Comparison of ENCODE assay signal across 19 cellular contexts in the genomic region with DNA sequence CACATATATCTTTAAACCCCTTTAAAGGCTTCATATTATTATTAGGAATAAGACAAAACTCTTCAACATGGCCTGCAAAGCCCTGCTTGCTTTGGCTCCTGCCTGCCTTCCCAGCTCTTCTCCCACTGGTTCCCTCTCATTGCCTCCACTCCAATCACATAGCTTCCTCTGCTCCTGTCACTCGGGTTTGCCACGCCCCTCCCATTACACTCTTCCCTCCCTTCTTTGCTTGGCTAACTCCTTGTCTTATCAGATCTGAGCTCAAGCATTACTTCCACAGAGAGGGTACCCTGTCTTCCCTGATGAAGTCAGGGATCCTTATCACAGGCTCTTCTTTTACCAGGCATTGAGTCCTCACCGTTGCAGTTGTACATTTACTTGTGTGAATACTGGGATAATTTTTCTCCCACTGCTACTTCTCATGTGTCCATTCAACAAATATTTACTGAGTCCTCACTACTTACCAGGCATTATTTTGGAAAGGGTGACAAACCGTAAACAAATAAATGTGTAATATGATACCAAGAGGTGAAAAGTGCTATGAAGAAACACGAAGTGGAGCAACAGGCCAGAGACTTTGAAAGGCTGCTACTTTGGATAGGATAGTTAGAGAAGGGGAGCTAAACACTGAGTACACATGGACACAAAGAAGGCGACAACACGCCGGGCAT. TPM values are rescaled to one million over a fixed set of nuclear protein-coding genes. Genes with fewer than 3 reads are reported as not detected.
DNase-seq lines count a peak whose midpoint lies in the region; ATAC-seq and TF ChIP-seq lines count a peak whose summit lies in the region.
"Had no signal": no experiment of that assay in that cellular context is flagged by ENCODE, and none has a peak within 500 bp of the region (broad histone marks: within the 10 kb centered on the region; RNA-seq: fewer than 3 reads in every experiment).

No MANE protein-coding gene starts in this region.

- H3K36me3 Mint-ChIP-seq in activated CD8-positive, alpha-beta T cell treated with anti-CD3 and anti-CD28 coated beads, Interleukin-2, amount 10 ng/mL, durations not matched to agents 7 days and 5 days (ENCODE audit: low read depth), result no peaks in the 10 kb centered on the region
- H3K36me3 Mint-ChIP-seq in activated CD8-positive, alpha-beta T cell treated with anti-CD3 and anti-CD28 coated beads for 36 hours (ENCODE audit: low read depth), result no peaks in the 10 kb centered on the region
- H3K36me3 Mint-ChIP-seq: naive B cell had no signal

- no peak for TF ChIP-seq POLR2A in thyroid gland (IDR thresholded peaks at IDR 0.05)
- no peak for TF ChIP-seq POLR2A in testis (IDR thresholded peaks at IDR 0.05)
- no peak for TF ChIP-seq POLR2A in ovary (IDR thresholded peaks at IDR 0.05)

- no peak for TF ChIP-seq CTCF in activated CD8-positive, alpha-beta T cell treated with anti-CD3 and anti-CD28 coated beads for 36 hours (IDR thresholded peaks at IDR 0.05)
- TF ChIP-seq CTCF in choroid plexus epithelial cell (conservative IDR thresholded peaks at IDR 0.05; ENCODE audit: low read depth, low read length), result no peak
- TF ChIP-seq CTCF in thyroid gland (IDR thresholded peaks at IDR 0.05), result no peak
- no peak for TF ChIP-seq CTCF in testis (IDR thresholded peaks at IDR 0.05)
- TF ChIP-seq CTCF in ovary (IDR thresholded peaks at IDR 0.05), result no peak

- no peak overlapping the region for H3K27ac ChIP-seq in thyroid gland
- H3K27ac ChIP-seq in testis, result no peak overlapping the region
- no peak overlapping the region for H3K27ac ChIP-seq in ovary
- H3K27ac ChIP-seq: foreskin keratinocyte, right atrium auricular region, uterus had no signal

- H3K27ac Mint-ChIP-seq in activated CD8-positive, alpha-beta T cell treated with anti-CD3 and anti-CD28 coated beads, Interleukin-2, amount 10 ng/mL, durations not matched to agents 7 days and 5 days, result peak overlapping the region; percentile 41
- no peak overlapping the region for H3K27ac Mint-ChIP-seq in activated CD8-positive, alpha-beta T cell treated with anti-CD3 and anti-CD28 coated beads for 36 hours
- H3K27ac Mint-ChIP-seq: activated T-cell treated with anti-CD3 and anti-CD28 coated beads, Interleukin-2, amount 50 U/mL, for 24 hours had no signal

- CTCF ChIA-PET in activated CD8-positive, alpha-beta T cell treated with anti-CD3 and anti-CD28 coated beads, Interleukin-2, amount 10 ng/mL, durations not matched to agents 7 days and 5 days (lab: Charles Lee), result no interaction called here
- CTCF ChIA-PET in activated CD8-positive, alpha-beta T cell treated with anti-CD3 and anti-CD28 coated beads for 36 hours (lab: Charles Lee), result no interaction called here

- H3K27me3 Mint-ChIP-seq in activated CD8-positive, alpha-beta T cell treated with anti-CD3 and anti-CD28 coated beads, Interleukin-2, amount 10 ng/mL, durations not matched to agents 7 days and 5 days (ENCODE audit: low read depth), result no peaks in the 10 kb centered on the region
- no peaks in the 10 kb centered on the region for H3K27me3 Mint-ChIP-seq in activated CD8-positive, alpha-beta T cell treated with anti-CD3 and anti-CD28 coated beads for 36 hours

- peaks cover 5 to 10% of the 10 kb centered on the region in 2 donors for H3K4me1 ChIP-seq in thyroid gland
- H3K4me1 ChIP-seq in testis, result peaks cover 4% of the 10 kb centered on the region
- H3K4me1 ChIP-seq in ovary (ENCODE audit: insufficient read depth), result no peaks in the 10 kb centered on the region
- H3K4me1 ChIP-seq: uterus had no signal

- no peaks in the 10 kb centered on the region for H3K9me3 Mint-ChIP-seq in activated CD8-positive, alpha-beta T cell treated with anti-CD3 and anti-CD28 coated beads, Interleukin-2, amount 10 ng/mL, durations not matched to agents 7 days and 5 days (ENCODE audit: insufficient read depth)
- H3K9me3 Mint-ChIP-seq in activated CD8-positive, alpha-beta T cell treated with anti-CD3 and anti-CD28 coated beads for 36 hours, result no peaks in the 10 kb centered on the region
- H3K9me3 Mint-ChIP-seq: activated T-cell treated with anti-CD3 and anti-CD28 coated beads, Interleukin-2, amount 50 U/mL, for 24 hours had no signal

- POLR2A ChIA-PET in activated CD8-positive, alpha-beta T cell treated with anti-CD3 and anti-CD28 coated beads, Interleukin-2, amount 10 ng/mL, durations not matched to agents 7 days and 5 days (lab: Charles Lee), result no interaction called here
- POLR2A ChIA-PET in activated CD8-positive, alpha-beta T cell treated with anti-CD3 and anti-CD28 coated beads for 36 hours (lab: Charles Lee), result no interaction called here

- no peak for TF ChIP-seq EP300 in ovary (IDR thresholded peaks at IDR 0.05)

- H3K4me3 Mint-ChIP-seq in activated CD8-positive, alpha-beta T cell treated with anti-CD3 and anti-CD28 coated beads, Interleukin-2, amount 10 ng/mL, durations not matched to agents 7 days and 5 days, result no peak overlapping the region
- no peak overlapping the region for H3K4me3 Mint-ChIP-seq in activated CD8-positive, alpha-beta T cell treated with anti-CD3 and anti-CD28 coated beads for 36 hours
- H3K4me3 Mint-ChIP-seq: activated T-cell treated with anti-CD3 and anti-CD28 coated beads, Interleukin-2, amount 50 U/mL, for 24 hours; naive B cell had no signal

- no peak for ATAC-seq in activated CD8-positive, alpha-beta T cell treated with anti-CD3 and anti-CD28 coated beads, Interleukin-2, amount 10 ng/mL, durations not matched to agents 7 days and 5 days
- ATAC-seq in activated CD8-positive, alpha-beta T cell treated with anti-CD3 and anti-CD28 coated beads for 36 hours, result no peak
- ATAC-seq: activated CD4-positive, CD25-positive, alpha-beta regulatory T cell treated with anti-CD3 and anti-CD28 coated beads, Interleukin-2, amount 50 U/mL, for 24 hours; foreskin keratinocyte had no signal

- H3K4me1 Mint-ChIP-seq in activated CD8-positive, alpha-beta T cell treated with anti-CD3 and anti-CD28 coated beads, Interleukin-2, amount 10 ng/mL, durations not matched to agents 7 days and 5 days (ENCODE audit: low read depth), result peaks cover 16% of the 10 kb centered on the region
- H3K4me1 Mint-ChIP-seq in activated CD8-positive, alpha-beta T cell treated with anti-CD3 and anti-CD28 coated beads for 36 hours (ENCODE audit: low read depth), result peaks cover 2% of the 10 kb centered on the region

- no peaks in the 10 kb centered on the region for H3K36me3 ChIP-seq in thyroid gland
- no peaks in the 10 kb centered on the region for H3K36me3 ChIP-seq in testis (ENCODE audit: low read depth, missing control alignments)
- no peaks in the 10 kb centered on the region for H3K36me3 ChIP-seq in ovary
- H3K36me3 ChIP-seq: right atrium auricular region, uterus had no signal

- intact Hi-C loops in activated CD8-positive, alpha-beta T cell treated with anti-CD3 and anti-CD28 coated beads for 36 hours (cut with micrococcal nuclease), result no loop called here
- intact Hi-C loops in thyroid gland (cut with DNase I), result no loop called here
- intact Hi-C loops in testis (cut with DNase I; ENCODE audit: low total_unique reads), result no loop called here
- intact Hi-C loops in ovary (cut with DNase I), result no loop called here

- H3K9me3 ChIP-seq in thyroid gland (no peaks in the 10 kb centered on the region), testis (no peaks in the 10 kb centered on the region), ovary (no peaks in the 10 kb centered on the region)
- H3K9me3 ChIP-seq: right atrium auricular region, uterus had no signal

- H3K4me3 ChIP-seq in choroid plexus epithelial cell (ENCODE audit: low read depth, low read length), result no peak overlapping the region
- no peak overlapping the region for H3K4me3 ChIP-seq in thyroid gland (replicated peaks in 1 of 3)
- H3K4me3 ChIP-seq in testis, result no peak overlapping the region
- no peak overlapping the region for H3K4me3 ChIP-seq in ovary
- H3K4me3 ChIP-seq: right atrium auricular region, uterus had no signal

- 64 to 69% methylated on average over 8 of the region's 8 CpGs for whole genome bisulfite sequencing in thyroid gland, 2 donors
- 73 to 75% methylated on average over 8 of the region's 8 CpGs for WGBS in testis, 2 donors
- 65 to 73% (median 72%) methylated on average over 8 of the region's 8 CpGs for WGBS in ovary, 3 donors

- DNase-seq in activated CD8-positive, alpha-beta T cell treated with anti-CD3 and anti-CD28 coated beads, Interleukin-2, amount 10 ng/mL, durations not matched to agents 7 days and 5 days, result no peak
- no peak for DNase-seq in activated CD8-positive, alpha-beta T cell treated with anti-CD3 and anti-CD28 coated beads for 36 hours
- DNase-seq in NCI-H2029 treated with DMSO at 0.1 percent for 48 hours (lab: John Stamatoyannopoulos, UW) (peak; percentile 40), choroid plexus epithelial cell (ENCODE audit: low read depth) (peak; percentile 8), thyroid gland (peak; percentile 2), NCI-H1105 (lab: John Stamatoyannopoulos, UW) (no peak), testis (no peak), ovary (no peak)
- DNase-seq: activated T-cell treated with anti-CD3 and anti-CD28 coated beads, Interleukin-2, amount 50 U/mL, for 24 hours; effector CD8-positive, alpha-beta T cell; foreskin keratinocyte; GOT3; kidney; naive B cell; NCI-H1092; NCI-H526 treated with DMSO at 0.1 percent for 48 hours; uterus had no signal

- H3K27me3 ChIP-seq in thyroid gland (no peaks in the 10 kb centered on the region), testis (no peaks in the 10 kb centered on the region), ovary (no peaks in the 10 kb centered on the region)
- H3K27me3 ChIP-seq: foreskin keratinocyte, right atrium auricular region, uterus had no signal

RNA-seq across cellular contexts. Expression of a gene that starts 3.2 kb away (rescaled TPM):
- not detected for total RNA-seq in activated CD8-positive, alpha-beta T cell treated with anti-CD3 and anti-CD28 coated beads, Interleukin-2, amount 10 ng/mL, durations not matched to agents 7 days and 5 days
- total RNA-seq in activated CD8-positive, alpha-beta T cell treated with anti-CD3 and anti-CD28 coated beads for 36 hours, result not detected
- total RNA-seq in thyroid gland (not detected), testis (not detected), ovary (1 to 10 TPM in 1 of 7 donors, under 1 TPM in 2, not detected in 4; 0.36 to 1.6 (median 0.92) TPM)
- polyA plus RNA-seq in testis (ENCODE audit: insufficient read depth, low read depth, low replicate concordance) (0.70 TPM), ovary (not detected)
- total RNA-seq: right atrium auricular region had no signal

RNA-seq across cellular contexts. Expression of a gene that starts 31.4 kb away (rescaled TPM):
- total RNA-seq in activated CD8-positive, alpha-beta T cell treated with anti-CD3 and anti-CD28 coated beads, Interleukin-2, amount 10 ng/mL, durations not matched to agents 7 days and 5 days, result 10 to 100 TPM; 93.6 to 96.2 TPM
- total RNA-seq in activated CD8-positive, alpha-beta T cell treated with anti-CD3 and anti-CD28 coated beads for 36 hours, result 10 to 100 TPM; 33.0 to 35.4 TPM
- total RNA-seq in thyroid gland (10 to 100 TPM; 60.1 to 91.7 (median 80.9) TPM), testis (100 to 1,000 TPM; 103 to 115 TPM), ovary (10 to 100 TPM; 44.2 to 72.3 (median 58.8) TPM)
- polyA plus RNA-seq in testis (ENCODE audit: insufficient read depth, low read depth, low replicate concordance) (65.3 TPM), ovary (10 to 100 TPM; 49.7 to 66.6 TPM)

RNA-seq across cellular contexts. Expression of a gene that starts 41.0 kb away (rescaled TPM):
- not detected for total RNA-seq in activated CD8-positive, alpha-beta T cell treated with anti-CD3 and anti-CD28 coated beads, Interleukin-2, amount 10 ng/mL, durations not matched to agents 7 days and 5 days
- total RNA-seq in activated CD8-positive, alpha-beta T cell treated with anti-CD3 and anti-CD28 coated beads for 36 hours, result not detected
- not detected for total RNA-seq in thyroid gland
- under 1 TPM; 0.50 to 0.55 TPM for total RNA-seq in testis
- 0.49 TPM for polyA plus RNA-seq in testis (ENCODE audit: insufficient read depth, low read depth, low replicate concordance)
- 1 to 10 TPM in 3 of 7 donors, under 1 TPM in 4; 0.23 to 2.8 (median 0.98) TPM for total RNA-seq in ovary
- polyA plus RNA-seq in ovary, result 1 to 10 TPM in 1 of 2 donors, under 1 TPM in 1; 0.21 to 1.8 TPM
- total RNA-seq: foreskin keratinocyte, kidney, right atrium auricular region had no signal
- polyA plus RNA-seq: foreskin keratinocyte had no signal

Comparison
In these comparisons a context has a peak if more than half of its experiments do, and no peak if none do; other contexts are left out.
1. DNase-seq: peak in NCI-H2029 treated with DMSO at 0.1 percent for 48 hours (single experiment), choroid plexus epithelial cell (single experiment) and thyroid gland (2 of 2); none in activated CD8-positive, alpha-beta T cell treated with anti-CD3 and anti-CD28 coated beads, Interleukin-2, amount 10 ng/mL, durations not matched to agents 7 days and 5 days (single experiment), activated CD8-positive, alpha-beta T cell treated with anti-CD3 and anti-CD28 coated beads for 36 hours (single experiment), NCI-H1105 (single experiment), testis (single experiment) and ovary (0 of 5).